10 cellular contexts compared by ENCODE assay signal in the genomic region with DNA sequence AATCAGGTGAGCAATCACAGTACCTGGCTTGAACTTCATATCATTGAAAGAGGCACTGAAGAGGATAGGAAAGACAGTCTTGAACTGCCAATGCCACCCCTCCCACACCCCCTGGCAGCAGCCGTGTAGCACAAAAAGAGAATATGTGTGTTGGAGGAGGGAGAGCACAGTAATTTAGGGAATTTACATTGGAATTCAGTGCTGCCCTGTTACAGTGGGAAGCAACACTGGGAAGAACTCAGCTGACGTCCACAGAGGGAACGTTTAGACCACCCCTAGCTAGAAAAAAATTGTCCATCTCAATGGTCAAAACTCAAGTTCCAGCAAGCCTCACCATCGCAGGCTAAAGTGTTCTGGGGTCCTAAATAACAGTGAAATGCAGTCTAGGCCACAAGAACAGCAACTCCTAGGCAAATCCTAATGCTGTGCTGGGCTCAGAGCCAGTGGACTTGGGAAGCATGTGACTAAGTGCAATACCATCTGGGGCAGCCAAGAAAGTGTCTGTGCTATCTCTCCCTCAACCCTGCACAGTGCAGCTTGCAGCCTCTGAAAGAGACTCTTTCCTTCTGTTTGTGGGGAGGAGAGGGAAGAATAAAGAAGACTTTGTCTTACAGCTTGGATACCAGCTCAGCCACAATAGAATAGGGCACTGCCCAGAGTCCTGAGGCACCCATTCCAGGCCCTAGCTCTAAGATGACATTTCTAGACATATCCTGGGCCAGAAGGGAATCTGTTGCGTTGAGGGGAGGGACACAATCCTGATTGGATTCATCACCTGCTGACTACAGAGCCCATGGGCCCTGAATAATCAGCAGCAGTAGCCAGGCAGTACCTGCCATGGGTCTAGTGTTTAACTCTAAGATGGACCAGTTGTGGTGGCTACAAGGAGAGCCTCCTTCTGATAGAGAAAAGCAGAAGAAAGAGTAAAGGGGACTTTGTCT.
A peak's percentile ranks its signal among the peaks of the same experiment; 100 is the strongest.
DNase-seq lines count a peak whose midpoint lies in the region; ATAC-seq, FAIRE-seq and TF ChIP-seq lines count a peak whose summit lies in the region.
"Had no signal": no experiment of that assay in that cellular context is flagged by ENCODE, and none has a peak within 500 bp of the region (broad histone marks: within the 10 kb centered on the region; RNA-seq: fewer than 3 reads in every experiment).

No MANE protein-coding gene starts in this region.

- DNase-seq in astrocyte (ENCODE audit: low read depth), result peak; percentile 97
- DNase-seq in hippocampal formation (lab: John Stamatoyannopoulos, UW), result peak; percentile 46 to 53
- DNase-seq in T-helper 2 cell treated with Interferon-gamma antibody and Interleukin-4, amounts not matched to agents 5 μg/mL and 100 μg/mL, for 36 hours (ENCODE audit: low spot score), result no peak
- DNase-seq in type B pancreatic cell (ENCODE audit: extremely low spot score, unreplicated experiment), result no peak
- DNase-seq in GM12892 (ENCODE audit: insufficient read length), result no peak

- H3K27ac ChIP-seq in HEK293 (ENCODE audit: extremely low read depth, low read depth, low read length) (peak overlapping the region; percentile 0; the same call in 1 of the 2 replicates), astrocyte (ENCODE audit: low read depth, low read length) (peak overlapping the region; percentile 70)

- H3K4me1 Mint-ChIP-seq in astrocyte (ENCODE audit: low read depth, unreplicated experiment), result peaks cover 38% of the 10 kb centered on the region
- no peaks in the 10 kb centered on the region for H3K4me1 Mint-ChIP-seq in stimulated activated memory B cell treated with anti-CD40 and anti-IgM and Interleukin-4, amounts not matched to agents 10 μg/mL and 1 μg/mL and 100 μg/mL, for 72 hours
- no peaks in the 10 kb centered on the region for H3K4me1 Mint-ChIP-seq in T-helper 2 cell treated with Interferon-gamma antibody and Interleukin-4, amounts not matched to agents 5 μg/mL and 100 μg/mL, for 36 hours (ENCODE audit: low read depth)
- no peaks in the 10 kb centered on the region for H3K4me1 Mint-ChIP-seq in type B pancreatic cell (ENCODE audit: unreplicated experiment)

- POLR2A ChIA-PET in HEK293 (lab: Yijun Ruan, JAX), result no interaction called here

- no peaks in the 10 kb centered on the region for H4K20me1 ChIP-seq in astrocyte (ENCODE audit: insufficient read depth, low read length)

- CTCF ChIA-PET in HEK293 (lab: Yijun Ruan, JAX), result interaction anchor here (0.6 kb wide), 1 partner anchor 97 kb away, joined by 3 read pairs; no protein-coding TSS in a partner anchor

- ATAC-seq in stimulated activated memory B cell treated with anti-CD40 and anti-IgM and Interleukin-4, amounts not matched to agents 10 μg/mL and 1 μg/mL and 100 μg/mL, for 72 hours, result peak; percentile 20
- ATAC-seq in HG03354 (IDR thresholded peaks at IDR 0.05; ENCODE audit: poor library complexity, severe bottlenecking, unreplicated experiment), result no peak

- H3K27me3 Mint-ChIP-seq in astrocyte (ENCODE audit: low read depth, unreplicated experiment) (no peaks in the 10 kb centered on the region), type B pancreatic cell (no peaks in the 10 kb centered on the region)
- H3K27me3 Mint-ChIP-seq in stimulated activated memory B cell treated with anti-CD40 and anti-IgM and Interleukin-4, amounts not matched to agents 10 μg/mL and 1 μg/mL and 100 μg/mL, for 72 hours, result no peaks in the 10 kb centered on the region
- no peaks in the 10 kb centered on the region for H3K27me3 Mint-ChIP-seq in T-helper 2 cell treated with Interferon-gamma antibody and Interleukin-4, amounts not matched to agents 5 μg/mL and 100 μg/mL, for 36 hours (ENCODE audit: low read depth)

- H3K27me3 ChIP-seq in astrocyte (ENCODE audit: insufficient read depth, low read length), result no peaks in the 10 kb centered on the region

- H3K4me1 ChIP-seq in HEK293 (ENCODE audit: control insufficient read depth, insufficient read depth, low read length), result peaks cover 7% of the 10 kb centered on the region; the same call in 1 of the 2 replicates
- H3K4me1 ChIP-seq in astrocyte (ENCODE audit: insufficient read depth, low read length), result peaks cover 17% of the 10 kb centered on the region

- H3K4me2 ChIP-seq in astrocyte (ENCODE audit: low read length), result peak overlapping the region; percentile 74

- no peak for TF ChIP-seq POLR2A in GM12892 (IDR thresholded peaks at IDR 0.05; ENCODE audit: low read depth, low read length)

- H3K9me3 ChIP-seq in HEK293 (ENCODE audit: control insufficient read depth, insufficient read depth, low read depth, low read length), result no peaks in the 10 kb centered on the region
- no peaks in the 10 kb centered on the region for H3K9me3 ChIP-seq in astrocyte (ENCODE audit: insufficient read depth, low read depth, low read length)

- H3K36me3 ChIP-seq in HEK293 (ENCODE audit: control insufficient read depth in 2 of 2, insufficient read depth in 1 of 2, low read length in 2 of 2), result no peaks in the 10 kb centered on the region
- no peaks in the 10 kb centered on the region for H3K36me3 ChIP-seq in astrocyte (ENCODE audit: insufficient read depth, low read length)

- no peaks in the 10 kb centered on the region for H3K79me2 ChIP-seq in astrocyte (ENCODE audit: insufficient read depth, low read length)

- H3K4me3 Mint-ChIP-seq in astrocyte (ENCODE audit: unreplicated experiment) (no peak overlapping the region), type B pancreatic cell (no peak overlapping the region)
- H3K4me3 Mint-ChIP-seq in stimulated activated memory B cell treated with anti-CD40 and anti-IgM and Interleukin-4, amounts not matched to agents 10 μg/mL and 1 μg/mL and 100 μg/mL, for 72 hours, result no peak overlapping the region
- H3K4me3 Mint-ChIP-seq in T-helper 2 cell treated with Interferon-gamma antibody and Interleukin-4, amounts not matched to agents 5 μg/mL and 100 μg/mL, for 36 hours, result no peak overlapping the region

- TF ChIP-seq CTCF in HEK293 (tag by site-specific recombination; IDR thresholded peaks at IDR 0.05), result no peak
- TF ChIP-seq CTCF in astrocyte (IDR thresholded peaks at IDR 0.05; ENCODE audit: insufficient read depth, low read depth, low read length), result no peak
- TF ChIP-seq CTCF in type B pancreatic cell (conservative IDR thresholded peaks at IDR 0.05), result no peak

- peaks cover 9% of the 10 kb centered on the region for H3K9me3 Mint-ChIP-seq in astrocyte (ENCODE audit: unreplicated experiment)
- H3K9me3 Mint-ChIP-seq in stimulated activated memory B cell treated with anti-CD40 and anti-IgM and Interleukin-4, amounts not matched to agents 10 μg/mL and 1 μg/mL and 100 μg/mL, for 72 hours, result peaks cover 6% of the 10 kb centered on the region
- H3K9me3 Mint-ChIP-seq in T-helper 2 cell treated with Interferon-gamma antibody and Interleukin-4, amounts not matched to agents 5 μg/mL and 100 μg/mL, for 36 hours, result peaks cover 16% of the 10 kb centered on the region
- peaks cover 4% of the 10 kb centered on the region for H3K9me3 Mint-ChIP-seq in type B pancreatic cell

- FAIRE-seq in astrocyte (lab: Jason Lieb, UNC) (peak; percentile 97), GM12892 (lab: Jason Lieb, UNC) (no peak)
- FAIRE-seq: endothelial cell of umbilical vein, GM19239 had no signal

- H3K9ac ChIP-seq in astrocyte (ENCODE audit: low read length), result peak overlapping the region; percentile 55

- peak overlapping the region; percentile 98 for H3K27ac Mint-ChIP-seq in astrocyte (ENCODE audit: unreplicated experiment)
- no peak overlapping the region for H3K27ac Mint-ChIP-seq in stimulated activated memory B cell treated with anti-CD40 and anti-IgM and Interleukin-4, amounts not matched to agents 10 μg/mL and 1 μg/mL and 100 μg/mL, for 72 hours
- no peak overlapping the region for H3K27ac Mint-ChIP-seq in T-helper 2 cell treated with Interferon-gamma antibody and Interleukin-4, amounts not matched to agents 5 μg/mL and 100 μg/mL, for 36 hours
- no peak overlapping the region for H3K27ac Mint-ChIP-seq in type B pancreatic cell

- peak overlapping the region; percentile 36 for H2AFZ ChIP-seq in astrocyte (ENCODE audit: low read depth, low read length)

- H3K4me3 ChIP-seq in HEK293 (ENCODE audit: low read depth, low read length) (no peak overlapping the region), astrocyte (ENCODE audit: insufficient read depth, low read depth, low read length) (peak overlapping the region; percentile 16)

- H3K36me3 Mint-ChIP-seq in astrocyte (ENCODE audit: low read depth, unreplicated experiment), result peaks cover 7% of the 10 kb centered on the region
- H3K36me3 Mint-ChIP-seq in stimulated activated memory B cell treated with anti-CD40 and anti-IgM and Interleukin-4, amounts not matched to agents 10 μg/mL and 1 μg/mL and 100 μg/mL, for 72 hours, result no peaks in the 10 kb centered on the region
- no peaks in the 10 kb centered on the region for H3K36me3 Mint-ChIP-seq in T-helper 2 cell treated with Interferon-gamma antibody and Interleukin-4, amounts not matched to agents 5 μg/mL and 100 μg/mL, for 36 hours (ENCODE audit: low read depth)
- H3K36me3 Mint-ChIP-seq in type B pancreatic cell, result peaks cover 9% of the 10 kb centered on the region

TF ChIP-seq in HEK293, 187 proteins besides CTCF, POLR2A, EP300 and RAD21 (continues in another document):
- no peak for TF ChIP-seq ZNF138 (tag by site-specific recombination; IDR thresholded peaks at IDR 0.05; ENCODE audit: borderline replicate concordance)
- TF ChIP-seq PRDM1 (tag by site-specific recombination; IDR thresholded peaks at IDR 0.05), result no peak
- no peak for TF ChIP-seq ZNF660 (tag by site-specific recombination; IDR thresholded peaks at IDR 0.05)
- TF ChIP-seq SALL2 (tag by site-specific recombination; IDR thresholded peaks at IDR 0.05; ENCODE audit: borderline replicate concordance), result no peak
- TF ChIP-seq, protein P1, sequence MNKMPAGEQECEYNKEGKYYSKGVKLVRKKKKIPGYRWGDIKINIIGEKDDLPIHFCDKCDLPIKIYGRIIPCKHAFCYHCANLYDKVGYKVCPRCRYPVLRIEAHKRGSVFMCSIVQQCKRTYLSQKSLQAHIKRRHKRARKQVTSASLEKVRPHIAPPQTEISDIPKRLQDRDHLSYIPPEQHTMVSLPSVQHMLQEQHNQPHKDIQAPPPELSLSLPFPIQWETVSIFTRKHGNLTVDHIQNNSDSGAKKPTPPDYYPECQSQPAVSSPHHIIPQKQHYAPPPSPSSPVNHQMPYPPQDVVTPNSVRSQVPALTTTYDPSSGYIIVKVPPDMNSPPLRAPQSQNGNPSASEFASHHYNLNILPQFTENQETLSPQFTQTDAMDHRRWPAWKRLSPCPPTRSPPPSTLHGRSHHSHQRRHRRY (tag by site-specific recombination; IDR thresholded peaks at IDR 0.05), result no peak
- TF ChIP-seq SP2 (tag by site-specific recombination; IDR thresholded peaks at IDR 0.05), result no peak
- TF ChIP-seq ZNF514 (tag by site-specific recombination; IDR thresholded peaks at IDR 0.05), result no peak

Comparison
In these comparisons a context has a peak if more than half of its experiments do, and no peak if none do; other contexts are left out.
1. DNase-seq: peak in astrocyte (single experiment) and hippocampal formation (2 of 2); none in T-helper 2 cell treated with Interferon-gamma antibody and Interleukin-4, amounts not matched to agents 5 μg/mL and 100 μg/mL, for 36 hours (single experiment), type B pancreatic cell (single experiment) and GM12892 (single experiment).